In genomic region chr5:181024245-181025029, GRCh38 we compare ENCODE assay signal across 22 cellular contexts. TPM values are rescaled to one million over a fixed set of nuclear protein-coding genes. Genes with fewer than 3 reads are reported as not detected.
"Had no signal": no experiment of that assay in that cellular context is flagged by ENCODE, and none has a peak within 500 bp of the region (broad histone marks: within the 10 kb centered on the region; RNA-seq: fewer than 3 reads in every experiment).

No MANE protein-coding gene starts in this region.

- H3K36me3 ChIP-seq: esophagus squamous epithelium, sigmoid colon had no signal

- H3K9ac ChIP-seq: parathyroid adenoma had no signal

- H3K4me3 ChIP-seq: coronary artery, esophagus squamous epithelium, sigmoid colon had no signal

- H3K27me3 ChIP-seq: sigmoid colon had no signal

- H3K4me1 ChIP-seq: parathyroid adenoma, sigmoid colon had no signal

- DNase-seq: activated CD4-positive, alpha-beta memory T cell treated with anti-CD3 and anti-CD28 coated beads, Interleukin-2, amount 10 ng/mL, durations not matched to agents 7 days and 5 days; activated CD4-positive, alpha-beta T cell treated with anti-CD3 and anti-CD28 coated beads for 48 hours; activated CD4-positive, CD25-positive, alpha-beta regulatory T cell; activated CD8-positive, alpha-beta memory T cell treated with anti-CD3 and anti-CD28 coated beads, Interleukin-2, amount 10 ng/mL, durations not matched to agents 7 days and 5 days; activated naive CD4-positive, alpha-beta T cell; activated naive CD8-positive, alpha-beta T cell treated with anti-CD3 and anti-CD28 coated beads for 36 hours; amniotic stem cell; esophagus squamous epithelium; left cardiac atrium; mesendoderm; naive thymus-derived CD8-positive, alpha-beta T cell; sigmoid colon; stimulated activated CD8-positive, alpha-beta memory T cell treated with anti-CD3 and anti-CD28 coated beads, Interleukin-4, amount 100 ng/mL, for 48 hours; stimulated activated naive CD4-positive, alpha-beta T cell; T-helper 1 cell; T-helper 9 cell had no signal

- H3K27ac ChIP-seq: coronary artery, esophagus squamous epithelium, parathyroid adenoma, sigmoid colon had no signal

- ATAC-seq: activated CD8-positive, alpha-beta memory T cell treated with anti-CD3 and anti-CD28 coated beads, Interleukin-2, amount 10 ng/mL, durations not matched to agents 7 days and 5 days; activated T-helper 17 cell treated with anti-CD3 and anti-CD28 coated beads, Interleukin-2, amount 50 U/mL, for 72 hours; left cardiac atrium; naive thymus-derived CD8-positive, alpha-beta T cell had no signal

RNA-seq across cellular contexts. Expression of gene BTNL9, which starts 15.6 kb away (rescaled TPM):
- total RNA-seq: activated CD4-positive, alpha-beta memory T cell treated with anti-CD3 and anti-CD28 coated beads, Interleukin-2, amount 10 ng/mL, durations not matched to agents 7 days and 5 days; activated CD8-positive, alpha-beta memory T cell treated with anti-CD3 and anti-CD28 coated beads, Interleukin-2, amount 10 ng/mL, durations not matched to agents 7 days and 5 days; renal cortical epithelial cell had no signal
- polyA plus RNA-seq: naive thymus-derived CD8-positive, alpha-beta T cell had no signal

RNA-seq across cellular contexts. Expression of gene BTNL3, which starts 35.8 kb away (rescaled TPM):
- total RNA-seq: activated CD4-positive, alpha-beta memory T cell treated with anti-CD3 and anti-CD28 coated beads, Interleukin-2, amount 10 ng/mL, durations not matched to agents 7 days and 5 days; activated CD8-positive, alpha-beta memory T cell treated with anti-CD3 and anti-CD28 coated beads, Interleukin-2, amount 10 ng/mL, durations not matched to agents 7 days and 5 days; activated naive CD8-positive, alpha-beta T cell treated with anti-CD3 and anti-CD28 coated beads for 36 hours; activated T-helper 17 cell treated with anti-CD3 and anti-CD28 coated beads, Interleukin-2, amount 50 U/mL, for 72 hours; esophagus squamous epithelium; lower leg skin; naive thymus-derived CD8-positive, alpha-beta T cell; renal cortical epithelial cell; urinary bladder had no signal
- polyA plus RNA-seq: naive thymus-derived CD8-positive, alpha-beta T cell had no signal
